ENCODE assay signal across 13 cellular contexts in genomic region chr14:104660597-104660996, GRCh38. TPM values are rescaled to one million over a fixed set of nuclear protein-coding genes. Genes with fewer than 3 reads are reported as not detected.
DNase-seq lines count a peak whose midpoint lies in the region; ATAC-seq and TF ChIP-seq lines count a peak whose summit lies in the region.
"Had no signal": no experiment of that assay in that cellular context is flagged by ENCODE, and none has a peak within 500 bp of the region (broad histone marks: within the 10 kb centered on the region; RNA-seq: fewer than 3 reads in every experiment).

No MANE protein-coding gene starts in this region.

- ATAC-seq in GM19467 (IDR thresholded peaks at IDR 0.05; ENCODE audit: unreplicated experiment) (peak; percentile 35), HG03354 (IDR thresholded peaks at IDR 0.05; ENCODE audit: poor library complexity, severe bottlenecking, unreplicated experiment) (peak; percentile 33), left lobe of liver (peak; percentile 8), GM21390 (IDR thresholded peaks at IDR 0.05; ENCODE audit: unreplicated experiment) (no peak)
- ATAC-seq: PC-3 had no signal

- H3K36me3 ChIP-seq in smooth muscle cell (ENCODE audit: low read depth): no peaks in the 10 kb centered on the region
- no peaks in the 10 kb centered on the region for H3K36me3 ChIP-seq in HAP-1 (replicated peaks)
- H3K36me3 ChIP-seq: tibial artery had no signal

- H3K79me2 ChIP-seq in smooth muscle cell (ENCODE audit: low read depth): no peaks in the 10 kb centered on the region

- no peak overlapping the region for H3K9ac ChIP-seq in smooth muscle cell (ENCODE audit: low read depth)

- no peak overlapping the region for H3K27ac ChIP-seq in smooth muscle cell (ENCODE audit: low read depth)
- H3K27ac ChIP-seq: tibial artery had no signal

- DNase-seq in left lobe of liver (ENCODE audit: low spot score) (no peak), smooth muscle cell (lab: John Stamatoyannopoulos, UW; ENCODE audit: unreplicated experiment) (no peak), HAP-1 (ENCODE audit: low spot score in 2 of 2) (no peak), T-helper 1 cell (no peak)
- DNase-seq: H9, NCI-H1105, PC-3, T1000, tibial artery had no signal

- TF ChIP-seq CTCF in GM12875 (IDR thresholded peaks at IDR 0.05; ENCODE audit: borderline replicate concordance, insufficient read depth, low read depth, low read length) (no peak), smooth muscle cell (IDR thresholded peaks at IDR 0.05; ENCODE audit: borderline replicate concordance, insufficient read depth, poor library complexity, severe bottlenecking) (no peak)

- no peak overlapping the region for H2AFZ ChIP-seq in smooth muscle cell (ENCODE audit: low read depth)

- no peaks in the 10 kb centered on the region for H4K20me1 ChIP-seq in smooth muscle cell (ENCODE audit: low read depth)

- H3K4me2 ChIP-seq in smooth muscle cell: no peak overlapping the region

- WGBS in smooth muscle cell (ENCODE audit: low lambda C conversion rate): 92% methylated on average over 13 of the region's 13 CpGs

- H3K4me1 ChIP-seq in smooth muscle cell (ENCODE audit: low read depth) (peaks cover 4% of the 10 kb centered on the region), HAP-1 (peaks cover 2% of the 10 kb centered on the region; the same call in 1 of the 2 replicates)

- H3K4me3 ChIP-seq in GM12875 (ENCODE audit: low read depth, low read length) (peak overlapping the region; percentile 54), smooth muscle cell (no peak overlapping the region), HAP-1 (no peak overlapping the region)
- H3K4me3 ChIP-seq: tibial artery had no signal

- in situ Hi-C loops in HAP-1 (cut with MboI; ENCODE audit: low sequenced_read_pairs): no loop called here

- peaks cover 4% of the 10 kb centered on the region for H3F3A ChIP-seq in smooth muscle cell (ENCODE audit: low read depth)

- H3K27me3 ChIP-seq in smooth muscle cell (ENCODE audit: low read depth) (no peaks in the 10 kb centered on the region), HAP-1 (ENCODE audit: low read depth) (no peaks in the 10 kb centered on the region)

- H3K9me3 ChIP-seq in smooth muscle cell (replicated peaks; ENCODE audit: low read depth): no peaks in the 10 kb centered on the region
- H3K9me3 ChIP-seq in HAP-1: no peaks in the 10 kb centered on the region; the same call in 1 of the 2 replicates

RNA-seq across cellular contexts. Expression of gene INF2, which starts 28.8 kb away (rescaled TPM):
- total RNA-seq in left lobe of liver: 63.1 TPM
- 28.1 and 29.8 TPM in 2 replicates for total RNA-seq in smooth muscle cell
- 19.9 and 30.1 TPM in 2 replicates for polyA plus RNA-seq in smooth muscle cell

RNA-seq across cellular contexts. Expression of gene TMEM179, which starts 56.0 kb away (rescaled TPM):
- total RNA-seq in left lobe of liver: 0.30 TPM
- 1.8 and 4.8 TPM in 2 replicates for total RNA-seq in smooth muscle cell
- polyA plus RNA-seq in smooth muscle cell: 0.87 and 1.9 TPM in 2 replicates
- total RNA-seq: PC-3 had no signal
